In genomic region chr4:88592600-88593448, GRCh38 we compare ENCODE assay signal across 8 cellular contexts. TPM values are rescaled to one million over a fixed set of nuclear protein-coding genes. Genes with fewer than 3 reads are reported as not detected.
DNase-seq lines count a peak whose midpoint lies in the region; ATAC-seq, FAIRE-seq and TF ChIP-seq lines count a peak whose summit lies in the region.

No MANE protein-coding gene starts in this region.

- intact Hi-C loops in right lobe of liver (cut with DNase I): no loop called here

- peak overlapping the region; percentile 94 for H3K4me2 ChIP-seq in A549

- H3K27ac ChIP-seq in A549: peak overlapping the region; percentile 72 to 83
- peak overlapping the region; percentile 77 to 87 (median 82) for H3K27ac ChIP-seq in right lobe of liver

- peaks cover 4% of the 10 kb centered on the region; the same call in 1 of the 3 replicates for H3K4me1 ChIP-seq in A549
- peaks cover 0 to 10% (median 0%) of the 10 kb centered on the region in 4 donors for H3K4me1 ChIP-seq in right lobe of liver

- TF ChIP-seq CTCF in A549 (IDR thresholded peaks at IDR 0.05) (no peak), right lobe of liver (IDR thresholded peaks at IDR 0.05) (no peak)

- ATAC-seq in A549 (peak; percentile 92 to 94), GM18508 (IDR thresholded peaks at IDR 0.05; ENCODE audit: insufficient read depth, unreplicated experiment) (peak; percentile 20), HG02970 (IDR thresholded peaks at IDR 0.05; ENCODE audit: low FRiP score, unreplicated experiment) (peak; percentile 59), right lobe of liver (peak; percentile 91 to 95 (median 92))

- peaks cover 0 to 7% (median 0%) of the 10 kb centered on the region in 4 donors for H3K36me3 ChIP-seq in right lobe of liver

- CTCF ChIA-PET in A549 (lab: Yijun Ruan, JAX): interaction anchor here (0.6 to 3.5 kb wide), 6 partner anchors 8 to 374 kb away, joined by 3 to 17 read pairs (median 3); no protein-coding TSS in a partner anchor

- DNase-seq in A549 (ENCODE audit: low read depth in 1 of 2, low spot score in 1 of 2) (peak; percentile 57 to 58), NCI-H345 (lab: John Stamatoyannopoulos, UW) (peak; percentile 72), dermis blood vessel endothelial cell (peak; percentile 84), right lobe of liver (peak; percentile 88 to 91 (median 89))
- DNase-seq in activated CD4-positive, alpha-beta T cell treated with anti-CD3 and anti-CD28 coated beads, Interleukin-2, amount 50 U/mL, for 24 hours (ENCODE audit: low read depth in 1 of 2, low spot score in 1 of 2): peak; percentile 60 to 78
- DNase-seq in stimulated activated CD4-positive, alpha-beta T cell treated with anti-CD3 and anti-CD28 coated beads, Interleukin-4, amount 100 ng/mL, for 4 hours: peak; percentile 84 to 93

- WGBS in A549 (ENCODE audit: missing lambda C conversion rate): 2% methylated on average over 17 of the region's 89 CpGs
- under 1% methylated on average over 39 of the region's 89 CpGs for WGBS in right lobe of liver (ENCODE audit: insufficient coverage, low coverage, low lambda C conversion rate, missing lambda C conversion rate)

- H3K27me3 ChIP-seq in right lobe of liver: no peaks in the 10 kb centered on the region

- H3K9me3 ChIP-seq in A549 (no peaks in the 10 kb centered on the region), right lobe of liver (no peaks in the 10 kb centered on the region)

- no peak for TF ChIP-seq EP300 in A549 (IDR thresholded peaks at IDR 0.05)

- H3K4me3 ChIP-seq in A549: peak overlapping the region; percentile 81
- peak overlapping the region; percentile 70 to 92 (median 83) for H3K4me3 ChIP-seq in right lobe of liver

- no peak for FAIRE-seq in A549 (lab: Jason Lieb, UNC)

- TF ChIP-seq RAD21 in A549 (conservative IDR thresholded peaks at IDR 0.05 in 1 of 2, IDR thresholded peaks at IDR 0.05 in 1 of 2): no peak

- TF ChIP-seq POLR2A in A549 (IDR thresholded peaks at IDR 0.05; ENCODE audit: low read length) (no peak), right lobe of liver (IDR thresholded peaks at IDR 0.05) (peak; percentile 67)

- POLR2A ChIA-PET in A549 (lab: Yijun Ruan, JAX): interaction anchor here (1.8 to 1.9 kb wide), 2 partner anchors 20 to 30 kb away, joined by 4 to 5 read pairs; no protein-coding TSS in a partner anchor

TF ChIP-seq in A549, 52 proteins besides CTCF, POLR2A, EP300 and RAD21:
- no peak for TF ChIP-seq HDAC2 (IDR thresholded peaks at IDR 0.05)
- TF ChIP-seq PHF8 (IDR thresholded peaks at IDR 0.05; ENCODE audit: borderline replicate concordance, low read depth): peak; percentile 46; the same call in 1 of the 2 replicates
- no peak for TF ChIP-seq JUNB (IDR thresholded peaks at IDR 0.05)
- no peak for TF ChIP-seq ZNF302 (CRISPR knock-in tag; IDR thresholded peaks at IDR 0.05)
- TF ChIP-seq EHMT2 (IDR thresholded peaks at IDR 0.05; ENCODE audit: low read depth): no peak
- TF ChIP-seq ELK1 (IDR thresholded peaks at IDR 0.05; ENCODE audit: low read depth, low read length): no peak
- TF ChIP-seq ZSCAN20 (CRISPR knock-in tag; IDR thresholded peaks at IDR 0.05): no peak
- TF ChIP-seq KDM5A (IDR thresholded peaks at IDR 0.05): no peak
- TF ChIP-seq EHF (CRISPR knock-in tag; IDR thresholded peaks at IDR 0.05): no peak
- no peak for TF ChIP-seq HEYL (CRISPR knock-in tag; IDR thresholded peaks at IDR 0.05)
- no peak for TF ChIP-seq MYC (IDR thresholded peaks at IDR 0.05; ENCODE audit: borderline replicate concordance, low read length)
- TF ChIP-seq SREBF2 (IDR thresholded peaks at IDR 0.05): no peak
- no peak for TF ChIP-seq BHLHE40 (IDR thresholded peaks at IDR 0.05; ENCODE audit: low read depth, low read length)
- no peak for TF ChIP-seq GATA3 (IDR thresholded peaks at IDR 0.05; ENCODE audit: borderline replicate concordance)
- TF ChIP-seq ZFP36 (IDR thresholded peaks at IDR 0.05; ENCODE audit: borderline replicate concordance, partially characterized antibody): no peak
- no peak for TF ChIP-seq ZC3H11A (IDR thresholded peaks at IDR 0.05)
- TF ChIP-seq HES2 (IDR thresholded peaks at IDR 0.05): no peak
- no peak for TF ChIP-seq NPAS2 (CRISPR knock-in tag; IDR thresholded peaks at IDR 0.05; ENCODE audit: borderline replicate concordance)
- TF ChIP-seq SMC3 (IDR thresholded peaks at IDR 0.05): no peak
- no peak for TF ChIP-seq REST (IDR thresholded peaks at IDR 0.05)
- no peak for TF ChIP-seq HOXB5 (CRISPR knock-in tag; IDR thresholded peaks at IDR 0.05)
- no peak for TF ChIP-seq ESRRA (IDR thresholded peaks at IDR 0.05; ENCODE audit: borderline replicate concordance, low read length)
- no peak for TF ChIP-seq POLR2AphosphoS2 (conservative IDR thresholded peaks at IDR 0.05; ENCODE audit: low read length)
- TF ChIP-seq PBX3 (IDR thresholded peaks at IDR 0.05): no peak
- no peak for TF ChIP-seq TFCP2L1 (CRISPR knock-in tag; IDR thresholded peaks at IDR 0.05)
- TF ChIP-seq E2F6 (IDR thresholded peaks at IDR 0.05; ENCODE audit: borderline replicate concordance, low read depth): peak; percentile 40; the same call in 1 of the 2 replicates
- TF ChIP-seq MAX (IDR thresholded peaks at IDR 0.05): peak; percentile 78
TF ChIP-seq in A549: peak in this region for 3.

RNA-seq across cellular contexts. Expression of gene HERC3, which starts 0.5 kb away (rescaled TPM):
- polyA plus RNA-seq in A549 (2011; rRNA removed): 4.9 and 6.2 TPM in 2 replicates
- 1.4 and 1.7 TPM in 2 replicates for polyA plus RNA-seq in A549 (2012; cell fraction: cytosol; rRNA removed)
- polyA plus RNA-seq in A549 (2012; cell fraction: nucleus; rRNA removed): 1.1 and 2.3 TPM in 2 replicates
- 4.3 to 5.7 TPM (median 4.9 TPM) in 3 replicates for polyA plus RNA-seq in A549 (2017; fragmentation: RNase III; extraction: RNeasy Plus Mini Kit Qiagen cat#74134 plus additional on column Dnase treatment)
- 5.3 and 5.4 TPM in 2 replicates for polyA minus RNA-seq in A549 (2011; rRNA and poly(A)+ RNA removed)
- total RNA-seq in dermis blood vessel endothelial cell: 11.4 and 13.1 TPM in 2 replicates
- 10 to 100 TPM in 4 of 6 experiments, 1 to 10 TPM in 2; 7.2 to 15.3 (median 10.9) TPM for total RNA-seq in right lobe of liver

Comparison
In these comparisons a context has a peak if more than half of its experiments do, and no peak if none do; other contexts are left out.
1. Peak in every context shown above with its lines: DNase-seq, ATAC-seq, H3K4me3 ChIP-seq and H3K27ac ChIP-seq.
2. ATAC-seq: peak in every context shown above with its lines; median percentile 93 in A549; 92 in right lobe of liver; 59 in HG02970; 20 in GM18508.